8 cellular contexts compared by ENCODE assay signal in genomic region chr4:88283661-88284377, GRCh38. TPM values are rescaled to one million over a fixed set of nuclear protein-coding genes. Genes with fewer than 3 reads are reported as not detected.
A peak's percentile ranks its signal among the peaks of the same experiment; 100 is the strongest.
DNase-seq lines count a peak whose midpoint lies in the region; ATAC-seq and TF ChIP-seq lines count a peak whose summit lies in the region.

No MANE protein-coding gene starts in this region.

- POLR2A ChIA-PET in activated CD8-positive, alpha-beta T cell treated with anti-CD3 and anti-CD28 coated beads, Interleukin-2, amount 10 ng/mL, durations not matched to agents 7 days and 5 days (lab: Charles Lee) = interaction anchor here (0.6 to 5.0 kb wide), 31 partner anchors 8 to 329 kb away, joined by 3 to 79 read pairs (median 4); partner anchors contain the start of genes HERC5, HERC6 and PYURF

- ATAC-seq in HG02840 (IDR thresholded peaks at IDR 0.05; ENCODE audit: low FRiP score, unreplicated experiment) = peak; percentile 22
- ATAC-seq in activated CD8-positive, alpha-beta T cell treated with anti-CD3 and anti-CD28 coated beads, Interleukin-2, amount 10 ng/mL, durations not matched to agents 7 days and 5 days = peak; percentile 48
- ATAC-seq in lower lobe of right lung = peak; percentile 72 to 79

- CTCF ChIA-PET in activated CD8-positive, alpha-beta T cell treated with anti-CD3 and anti-CD28 coated beads, Interleukin-2, amount 10 ng/mL, durations not matched to agents 7 days and 5 days (lab: Charles Lee) = interaction anchor here (0.9 to 3.1 kb wide), 19 partner anchors 11 to 1361 kb away, joined by 3 to 19 read pairs (median 4); partner anchors contain the start of genes HERC5 and HERC6

- H3K9me3 ChIP-seq in lower lobe of right lung = no peaks in the 10 kb centered on the region

- H3K27me3 Mint-ChIP-seq in activated CD8-positive, alpha-beta T cell treated with anti-CD3 and anti-CD28 coated beads, Interleukin-2, amount 10 ng/mL, durations not matched to agents 7 days and 5 days (ENCODE audit: low read depth) = no peaks in the 10 kb centered on the region

- TF ChIP-seq POLR2A in GM15510 (IDR thresholded peaks at IDR 0.05; ENCODE audit: borderline replicate concordance, extremely low read depth, insufficient read length) = peak; percentile 32

- H3K36me3 ChIP-seq in lower lobe of right lung = no peaks in the 10 kb centered on the region

- peak overlapping the region; percentile 98 for H3K27ac ChIP-seq in lower lobe of right lung

- H3K4me3 Mint-ChIP-seq in activated CD8-positive, alpha-beta T cell treated with anti-CD3 and anti-CD28 coated beads, Interleukin-2, amount 10 ng/mL, durations not matched to agents 7 days and 5 days = peak overlapping the region; percentile 99

- H3K4me1 Mint-ChIP-seq in activated CD8-positive, alpha-beta T cell treated with anti-CD3 and anti-CD28 coated beads, Interleukin-2, amount 10 ng/mL, durations not matched to agents 7 days and 5 days (ENCODE audit: low read depth) = peaks cover 49% of the 10 kb centered on the region

- TF ChIP-seq CTCF in lower lobe of right lung (IDR thresholded peaks at IDR 0.05) = no peak

- no peaks in the 10 kb centered on the region for H3K9me3 Mint-ChIP-seq in activated CD8-positive, alpha-beta T cell treated with anti-CD3 and anti-CD28 coated beads, Interleukin-2, amount 10 ng/mL, durations not matched to agents 7 days and 5 days (ENCODE audit: insufficient read depth)

- DNase-seq in NCI-H460 (ENCODE audit: extremely low read depth, low read depth) = peak; percentile 6
- DNase-seq in activated CD8-positive, alpha-beta T cell treated with anti-CD3 and anti-CD28 coated beads, Interleukin-2, amount 10 ng/mL, durations not matched to agents 7 days and 5 days = peak; percentile 80
- peak; percentile 77 for DNase-seq in ecto neural progenitor cell (ENCODE audit: low spot score)
- peak; percentile 76 for DNase-seq in lower lobe of right lung
- DNase-seq in stimulated activated CD4-positive, alpha-beta T cell treated with anti-CD3 and anti-CD28 coated beads, TNF-alpha, amount 100 ng/mL, for 24 hours (ENCODE audit: low read depth in 3 of 3) = peak; percentile 34 to 55 (median 40)
- DNase-seq in A172 (ENCODE audit: low spot score) = no peak

- peaks cover 25% of the 10 kb centered on the region for H3K4me1 ChIP-seq in lower lobe of right lung

- peaks cover 35% of the 10 kb centered on the region for H3K36me3 Mint-ChIP-seq in activated CD8-positive, alpha-beta T cell treated with anti-CD3 and anti-CD28 coated beads, Interleukin-2, amount 10 ng/mL, durations not matched to agents 7 days and 5 days (ENCODE audit: low read depth)

- intact Hi-C loops in lower lobe of right lung (cut with DNase I) = no loop called here

- peak overlapping the region; percentile 97 for H3K27ac Mint-ChIP-seq in activated CD8-positive, alpha-beta T cell treated with anti-CD3 and anti-CD28 coated beads, Interleukin-2, amount 10 ng/mL, durations not matched to agents 7 days and 5 days

- peak overlapping the region; percentile 80 for H3K4me3 ChIP-seq in lower lobe of right lung

- no peaks in the 10 kb centered on the region for H3K27me3 ChIP-seq in lower lobe of right lung (ENCODE audit: low read depth)

RNA-seq across cellular contexts. Expression of gene PPM1K, which starts 0.5 kb away (rescaled TPM):
- total RNA-seq in NCI-H460 (2014; rRNA removed; shearing (Covaris generic)) = 4.9 and 5.3 TPM in 2 replicates
- 4.3 and 4.4 TPM in 2 replicates for polyA plus RNA-seq in NCI-H460 (2014; cell fraction: nucleus; rRNA removed)
- total RNA-seq in activated CD8-positive, alpha-beta T cell treated with anti-CD3 and anti-CD28 coated beads, Interleukin-2, amount 10 ng/mL, durations not matched to agents 7 days and 5 days = 10 to 100 TPM; 58.4 to 59.3 TPM
- total RNA-seq in lower lobe of right lung = 36.5 TPM
- 7.9 and 9.5 TPM in 2 replicates for total RNA-seq in A172 (2014; rRNA removed; shearing (Covaris generic))

Comparison
In these comparisons a context has a peak if more than half of its experiments do, and no peak if none do; other contexts are left out.
1. ATAC-seq: peak in every context shown above with its lines; median percentile 76 in lower lobe of right lung; 48 in activated CD8-positive, alpha-beta T cell treated with anti-CD3 and anti-CD28 coated beads, Interleukin-2, amount 10 ng/mL, durations not matched to agents 7 days and 5 days; 22 in HG02840.